ENCODE assay signal across 23 cellular contexts in the genomic region with DNA sequence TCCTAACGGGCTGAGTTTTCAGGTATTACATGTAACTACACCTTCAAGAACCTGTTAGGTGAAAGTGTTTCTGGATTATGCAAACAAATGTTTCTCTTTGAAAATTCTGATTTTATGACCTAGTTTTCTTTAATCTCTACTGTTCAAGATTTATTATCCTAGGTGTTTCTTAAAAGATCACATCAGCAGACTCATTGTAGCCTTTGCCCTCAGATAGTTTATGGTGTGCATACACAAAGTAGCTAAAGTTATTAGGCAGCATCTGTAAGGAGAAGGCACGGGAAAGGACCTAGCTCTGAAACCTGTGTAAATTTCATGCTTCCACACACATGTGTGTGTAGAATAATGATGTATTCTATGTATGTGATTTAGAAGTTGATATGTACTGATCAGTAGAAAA. TPM values are rescaled to one million over a fixed set of nuclear protein-coding genes. Genes with fewer than 3 reads are reported as not detected.
DNase-seq lines count a peak whose midpoint lies in the region; ATAC-seq, FAIRE-seq and TF ChIP-seq lines count a peak whose summit lies in the region.
"Had no signal": no experiment of that assay in that cellular context is flagged by ENCODE, and none has a peak within 500 bp of the region (broad histone marks: within the 10 kb centered on the region; RNA-seq: fewer than 3 reads in every experiment).

No MANE protein-coding gene starts in this region.

- H3K9ac ChIP-seq in HepG2 (ENCODE audit: insufficient read depth, low read depth, low read length) = no peak overlapping the region
- H3K9ac ChIP-seq: BLaER1 had no signal

- H3K27me3 ChIP-seq in HepG2 (ENCODE audit: control insufficient read depth in 1 of 2, insufficient read depth in 2 of 2, low read length in 2 of 2) (no peaks in the 10 kb centered on the region), right lobe of liver (no peaks in the 10 kb centered on the region), left ventricle myocardium inferior (ENCODE audit: low read depth) (no peaks in the 10 kb centered on the region)
- H3K27me3 ChIP-seq: BLaER1, Peyer's patch, SJCRH30 had no signal

- H3K27ac ChIP-seq in HepG2 (ENCODE audit: extremely low read length, insufficient read depth, low read length) (no peak overlapping the region), right lobe of liver (no peak overlapping the region), VCaP (peak overlapping the region; percentile 23; the same call in 1 of the 2 replicates), left ventricle myocardium inferior (replicated peaks) (no peak overlapping the region)
- H3K27ac ChIP-seq: BLaER1, SJCRH30 had no signal

- TF ChIP-seq EP300 in HepG2 (IDR thresholded peaks at IDR 0.05; ENCODE audit: low read depth in 2 of 2, low read length in 2 of 2) (no peak), HepG2 (CRISPR knock-in tag; IDR thresholded peaks at IDR 0.05; ENCODE audit: borderline replicate concordance) (no peak)

- intact Hi-C loops in HepG2 (cut with micrococcal nuclease; ENCODE audit: unreplicated experiment) = no loop called here
- intact Hi-C loops in right lobe of liver (cut with DNase I) = no loop called here
- intact Hi-C loops in left colon (cut with DNase I, micrococcal nuclease) = no loop called here
- intact Hi-C loops in left ventricle myocardium inferior (cut with micrococcal nuclease) = no loop called here

- TF ChIP-seq CTCF in HepG2 (CRISPR knock-in tag; IDR thresholded peaks at IDR 0.05) (no peak), right lobe of liver (IDR thresholded peaks at IDR 0.05) (no peak), VCaP (conservative IDR thresholded peaks at IDR 0.05) (no peak), left ventricle myocardium inferior (IDR thresholded peaks at IDR 0.05; ENCODE audit: borderline replicate concordance) (no peak)

- ATAC-seq in HepG2 (no peak), right lobe of liver (no peak), left colon (peak; percentile 82), HG03565 (IDR thresholded peaks at IDR 0.05; ENCODE audit: unreplicated experiment) (no peak), HG02610 (IDR thresholded peaks at IDR 0.05; ENCODE audit: unreplicated experiment) (no peak)
- ATAC-seq: GM23338 had no signal

- FAIRE-seq in HepG2 (lab: Jason Lieb, UNC) = no peak
- FAIRE-seq: GM12892, HTR-8/SVneo had no signal

- no peak overlapping the region for H3K4me3 ChIP-seq in HepG2 (replicated peaks in 1 of 3; ENCODE audit: insufficient read depth in 1 of 3, low read depth in 2 of 3, low read length in 3 of 3)
- H3K4me3 ChIP-seq in right lobe of liver = no peak overlapping the region
- H3K4me3 ChIP-seq in left ventricle myocardium inferior = no peak overlapping the region
- H3K4me3 ChIP-seq: BLaER1, GM23338, HAP-1, Peyer's patch, SJCRH30 had no signal

- no peak overlapping the region for H2AFZ ChIP-seq in HepG2 (ENCODE audit: low read length)
- H2AFZ ChIP-seq: GM23338 had no signal

- DNase-seq in HepG2 (ENCODE audit: low spot score) (no peak), right lobe of liver (no peak), left colon (no peak), left ventricle myocardium inferior (no peak)
- DNase-seq: CD4-positive, alpha-beta memory T cell; DND-41; IMR-90; NCI-H1105 treated with DMSO at 0.1 percent for 48 hours; NCI-H2029 treated with DMSO at 0.1 percent for 48 hours; NCI-H2171; NCI-H345; NCI-H524; NCI-H82; Peyer's patch; SJCRH30 had no signal

- no peak overlapping the region for H3K4me2 ChIP-seq in HepG2 (ENCODE audit: low read depth, low read length)
- H3K4me2 ChIP-seq: BLaER1, GM23338 had no signal

- WGBS in HepG2 (ENCODE audit: low lambda C conversion rate) = 93% methylated on average over 2 of the region's 2 CpGs
- WGBS in right lobe of liver (ENCODE audit: insufficient coverage, low coverage, low lambda C conversion rate, missing lambda C conversion rate) = 80% methylated on average over 2 of the region's 2 CpGs

- TF ChIP-seq POLR2A in HepG2 (IDR thresholded peaks at IDR 0.05; ENCODE audit: insufficient read depth in 1 of 2, low read depth in 2 of 2, low read length in 2 of 2) = no peak
- TF ChIP-seq POLR2A in right lobe of liver (IDR thresholded peaks at IDR 0.05) = no peak

- BruUV-seq in HepG2 (replicated peaks; lab: Mats Ljungman, UMichigan) = TSS peak; percentile 11

- in situ Hi-C loops in HepG2 (cut with HindIII; ENCODE audit: extremely low pct_ligation_motif_present, low pct_unique_long_range_greater_than_20kb) = no loop called here

- H4K20me1 ChIP-seq in HepG2 (ENCODE audit: insufficient read depth, low read length) = peaks cover 32% of the 10 kb centered on the region

- CTCF ChIA-PET in HepG2 (lab: Yijun Ruan, JAX; ENCODE audit: low intra/inter-chr PET ratio, low total read pairs) = no interaction called here

- H3K4me1 ChIP-seq in HepG2 (ENCODE audit: insufficient read depth, low read length) = no peaks in the 10 kb centered on the region
- H3K4me1 ChIP-seq in right lobe of liver = no peaks in the 10 kb centered on the region
- peaks cover 57% of the 10 kb centered on the region for H3K4me1 ChIP-seq in left ventricle myocardium inferior
- H3K4me1 ChIP-seq: SJCRH30 had no signal

- peaks cover 37 to 87% of the 10 kb centered on the region in 2 experiments for H3K36me3 ChIP-seq in HepG2 (replicated peaks in 1 of 2; ENCODE audit: control insufficient read depth in 1 of 2, insufficient read depth in 2 of 2, low read length in 2 of 2)
- peaks cover 4 to 73% (median 27%) of the 10 kb centered on the region in 4 donors for H3K36me3 ChIP-seq in right lobe of liver
- peaks cover 70% of the 10 kb centered on the region for H3K36me3 ChIP-seq in left ventricle myocardium inferior

- H3K79me2 ChIP-seq in HepG2 (ENCODE audit: insufficient read depth, low read length) = peaks cover 78% of the 10 kb centered on the region

- POLR2A ChIA-PET in HepG2 (lab: Yijun Ruan, JAX) = no interaction called here

- H3K9me3 ChIP-seq in HepG2 (ENCODE audit: low read length) (no peaks in the 10 kb centered on the region), right lobe of liver (no peaks in the 10 kb centered on the region), left ventricle myocardium inferior (replicated peaks) (no peaks in the 10 kb centered on the region)
- H3K9me3 ChIP-seq: BLaER1, HAP-1, Peyer's patch, SJCRH30 had no signal

- TF ChIP-seq RAD21 in HepG2 (CRISPR knock-in tag; IDR thresholded peaks at IDR 0.05) = no peak

TF ChIP-seq in HepG2, 621 proteins besides CTCF, POLR2A, EP300 and RAD21:
- TF ChIP-seq, protein P1, sequence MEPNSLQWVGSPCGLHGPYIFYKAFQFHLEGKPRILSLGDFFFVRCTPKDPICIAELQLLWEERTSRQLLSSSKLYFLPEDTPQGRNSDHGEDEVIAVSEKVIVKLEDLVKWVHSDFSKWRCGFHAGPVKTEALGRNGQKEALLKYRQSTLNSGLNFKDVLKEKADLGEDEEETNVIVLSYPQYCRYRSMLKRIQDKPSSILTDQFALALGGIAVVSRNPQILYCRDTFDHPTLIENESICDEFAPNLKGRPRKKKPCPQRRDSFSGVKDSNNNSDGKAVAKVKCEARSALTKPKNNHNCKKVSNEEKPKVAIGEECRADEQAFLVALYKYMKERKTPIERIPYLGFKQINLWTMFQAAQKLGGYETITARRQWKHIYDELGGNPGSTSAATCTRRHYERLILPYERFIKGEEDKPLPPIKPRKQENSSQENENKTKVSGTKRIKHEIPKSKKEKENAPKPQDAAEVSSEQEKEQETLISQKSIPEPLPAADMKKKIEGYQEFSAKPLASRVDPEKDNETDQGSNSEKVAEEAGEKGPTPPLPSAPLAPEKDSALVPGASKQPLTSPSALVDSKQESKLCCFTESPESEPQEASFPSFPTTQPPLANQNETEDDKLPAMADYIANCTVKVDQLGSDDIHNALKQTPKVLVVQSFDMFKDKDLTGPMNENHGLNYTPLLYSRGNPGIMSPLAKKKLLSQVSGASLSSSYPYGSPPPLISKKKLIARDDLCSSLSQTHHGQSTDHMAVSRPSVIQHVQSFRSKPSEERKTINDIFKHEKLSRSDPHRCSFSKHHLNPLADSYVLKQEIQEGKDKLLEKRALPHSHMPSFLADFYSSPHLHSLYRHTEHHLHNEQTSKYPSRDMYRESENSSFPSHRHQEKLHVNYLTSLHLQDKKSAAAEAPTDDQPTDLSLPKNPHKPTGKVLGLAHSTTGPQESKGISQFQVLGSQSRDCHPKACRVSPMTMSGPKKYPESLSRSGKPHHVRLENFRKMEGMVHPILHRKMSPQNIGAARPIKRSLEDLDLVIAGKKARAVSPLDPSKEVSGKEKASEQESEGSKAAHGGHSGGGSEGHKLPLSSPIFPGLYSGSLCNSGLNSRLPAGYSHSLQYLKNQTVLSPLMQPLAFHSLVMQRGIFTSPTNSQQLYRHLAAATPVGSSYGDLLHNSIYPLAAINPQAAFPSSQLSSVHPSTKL (CRISPR knock-in tag; IDR thresholded peaks at IDR 0.05) = no peak
- TF ChIP-seq POLR2AphosphoS5 (IDR thresholded peaks at IDR 0.05; ENCODE audit: low read depth, low read length) = 0 out of 2 replicates have a peak, but pooled peaks have one; percentile 10

RNA-seq across cellular contexts. Expression of a gene that starts 21.7 kb away (rescaled TPM):
- total RNA-seq in HepG2 (2016; rRNA removed; fragmentation: Illumina TruSeq; extraction: Trizol) = 123 and 127 TPM in 2 replicates
- 91.5 and 107 TPM in 2 replicates for total RNA-seq in HepG2 (2016; cell fraction: cytosol; rRNA removed; fragmentation: Illumina TruSeq; extraction: Trizol; ENCODE audit: low read depth)
- total RNA-seq in HepG2 (2016; cell fraction: insoluble cytoplasmic fraction; rRNA removed; fragmentation: Illumina TruSeq; extraction: Trizol) = 126 TPM in 2 replicates
- total RNA-seq in HepG2 (2016; cell fraction: membrane; rRNA removed; fragmentation: Illumina TruSeq; extraction: Trizol) = 107 and 121 TPM in 2 replicates
- total RNA-seq in HepG2 (2016; cell fraction: nucleus; rRNA removed; fragmentation: Illumina TruSeq; extraction: Trizol) = 89.8 and 90.2 TPM in 2 replicates
- polyA plus RNA-seq in HepG2 (2011; rRNA removed) = 31.2 and 39.2 TPM in 2 replicates
- polyA plus RNA-seq in HepG2 (2011; cell fraction: cytosol; rRNA removed) = 23.0 and 31.7 TPM in 2 replicates
- polyA plus RNA-seq in HepG2 (2011; cell fraction: nucleus; rRNA removed) = 41.6 and 42.6 TPM in 2 replicates
- 57.3 and 61.8 TPM in 2 replicates for polyA plus RNA-seq in HepG2 (2012)
- 37.8 and 43.1 TPM in 2 replicates for polyA plus RNA-seq in HepG2 (2016; cell fraction: cytosol; fragmentation: Illumina TruSeq; extraction: Trizol; ENCODE audit: low read depth)
- 105 and 120 TPM in 2 replicates for polyA plus RNA-seq in HepG2 (2016; cell fraction: insoluble cytoplasmic fraction; fragmentation: Illumina TruSeq; extraction: Trizol; ENCODE audit: low read depth)
- polyA plus RNA-seq in HepG2 (2016; cell fraction: membrane; fragmentation: Illumina TruSeq; extraction: Trizol; ENCODE audit: low read depth) = 70.7 and 71.1 TPM in 2 replicates
- 77.9 and 84.3 TPM in 2 replicates for polyA plus RNA-seq in HepG2 (2016; cell fraction: nucleus; fragmentation: Illumina TruSeq; extraction: Trizol; ENCODE audit: insufficient read depth, low read depth)
- polyA minus RNA-seq in HepG2 (2011; rRNA and poly(A)+ RNA removed; ENCODE audit: low replicate concordance) = 24.2 and 40.6 TPM in 2 replicates
- polyA minus RNA-seq in HepG2 (2011; cell fraction: cytosol; rRNA and poly(A)+ RNA removed) = 23.3 and 28.9 TPM in 2 replicates
- 83.4 and 101 TPM in 2 replicates for polyA minus RNA-seq in HepG2 (2011; cell fraction: nucleus; rRNA and poly(A)+ RNA removed)
- 10 to 100 TPM; 13.0 to 17.8 (median 13.8) TPM for total RNA-seq in right lobe of liver
- total RNA-seq in left colon = 10 to 100 TPM; 26.9 to 28.8 TPM
- total RNA-seq in left ventricle myocardium inferior = 16.4 TPM
